23 cellular contexts compared by ENCODE assay signal in genomic region chr5:142862585-142862984, GRCh38.
DNase-seq lines count a peak whose midpoint lies in the region; ATAC-seq and TF ChIP-seq lines count a peak whose summit lies in the region.
"Had no signal": no experiment of that assay in that cellular context is flagged by ENCODE, and none has a peak within 500 bp of the region (broad histone marks: within the 10 kb centered on the region; RNA-seq: fewer than 3 reads in every experiment).

No MANE protein-coding gene starts in this region.

- H3K36me3 ChIP-seq in SK-N-SH (replicated peaks in 1 of 2; ENCODE audit: control insufficient read depth in 1 of 2, insufficient read depth in 2 of 2, low read length in 1 of 2) (no peaks in the 10 kb centered on the region), esophagus muscularis mucosa (no peaks in the 10 kb centered on the region), thoracic aorta (no peaks in the 10 kb centered on the region)
- H3K36me3 ChIP-seq: ovary had no signal

- H3K27me3 ChIP-seq in SK-N-SH (ENCODE audit: insufficient read depth) (no peaks in the 10 kb centered on the region), esophagus muscularis mucosa (no peaks in the 10 kb centered on the region), thoracic aorta (replicated peaks; ENCODE audit: insufficient read depth) (no peaks in the 10 kb centered on the region)
- H3K27me3 ChIP-seq: ovary had no signal

- no peak for TF ChIP-seq RAD21 in SK-N-SH (IDR thresholded peaks at IDR 0.05; ENCODE audit: low read length)

- POLR2A ChIA-PET in SK-N-SH (lab: Yijun Ruan, JAX) = no interaction called here

- H3K4me3 ChIP-seq in SK-N-SH (ENCODE audit: low read depth in 2 of 2, low read length in 1 of 2) (no peak overlapping the region), esophagus muscularis mucosa (no peak overlapping the region), thoracic aorta (no peak overlapping the region)
- H3K4me3 ChIP-seq: ovary had no signal

- CTCF ChIA-PET in SK-N-SH (lab: Yijun Ruan, JAX) = interaction anchor here (0.7 to 3.4 kb wide), 7 partner anchors 9 to 240 kb away, joined by 3 to 17 read pairs (median 10); no protein-coding TSS in a partner anchor

- DNase-seq in SK-N-SH (peak; percentile 46), esophagus muscularis mucosa (ENCODE audit: extremely low spot score) (no peak), left kidney (ENCODE audit: low read depth, low spot score) (peak; percentile 32), thoracic aorta (ENCODE audit: low spot score) (no peak), DMS114 treated with DMSO at 0.1 percent for 48 hours (lab: John Stamatoyannopoulos, UW; ENCODE audit: unreplicated experiment) (no peak), putamen (ENCODE audit: low spot score) (no peak)
- DNase-seq in stimulated activated CD4-positive, alpha-beta T cell treated with anti-CD3 and anti-CD28 coated beads, Interleukin-2, amount 100 ng/mL, for 48 hours = no peak
- DNase-seq: activated CD4-positive, alpha-beta T cell treated with anti-CD3 and anti-CD28 coated beads for 36 hours; activated T-cell treated with anti-CD3 and anti-CD28 coated beads, Interleukin-2, amount 50 U/mL, for 48 hours; AML-193; CD8-positive, alpha-beta memory T cell; DND-41; effector CD8-positive, alpha-beta T cell; hypothalamus; NCI-H1417; NCI-H2171; NCI-H526; ovary; stimulated activated naive CD4-positive, alpha-beta T cell treated with Interleukin-2 at 50 U/mL for 16 hours; SW 1271 had no signal

- peak overlapping the region; percentile 68 to 82 for H3K27ac ChIP-seq in SK-N-SH (ENCODE audit: low read depth in 2 of 2, low read length in 1 of 2)
- peak overlapping the region; percentile 59 to 76 (median 68) for H3K27ac ChIP-seq in esophagus muscularis mucosa (replicated peaks in 1 of 4)
- H3K27ac ChIP-seq in thoracic aorta = peak overlapping the region; percentile 21 to 44
- H3K27ac ChIP-seq: ovary had no signal

- no peak overlapping the region for H3K4me2 ChIP-seq in SK-N-SH

- intact Hi-C loops in esophagus muscularis mucosa (cut with DNase I) = no loop called here

- ATAC-seq in thoracic aorta (ENCODE audit: insufficient number of reproducible peaks, low FRiP score, low read depth) (peak; percentile 44), HG02759 (IDR thresholded peaks at IDR 0.05; ENCODE audit: unreplicated experiment) (no peak)
- ATAC-seq: activated CD4-positive, alpha-beta T cell treated with anti-CD3 and anti-CD28 coated beads for 36 hours; activated naive CD4-positive, alpha-beta T cell treated with anti-CD3 and anti-CD28 coated beads, Interleukin-2, amount 50 U/mL, for 72 hours; HCT116 had no signal

- 10% methylated on average over 4 of the region's 4 CpGs for WGBS in SK-N-SH (ENCODE audit: low lambda C conversion rate)
- WGBS in esophagus muscularis mucosa = 42% methylated on average over 4 of the region's 4 CpGs

- no peak for TF ChIP-seq CTCF in SK-N-SH (IDR thresholded peaks at IDR 0.05)
- no peak for TF ChIP-seq CTCF in esophagus muscularis mucosa (IDR thresholded peaks at IDR 0.05)
- no peak for TF ChIP-seq CTCF in thoracic aorta (IDR thresholded peaks at IDR 0.05)

- no peaks in the 10 kb centered on the region for H4K20me1 ChIP-seq in SK-N-SH (ENCODE audit: insufficient read depth)

- peak overlapping the region; percentile 15; the same call in 1 of the 2 replicates for H3K9ac ChIP-seq in SK-N-SH

- H3K9me3 ChIP-seq in SK-N-SH = no peaks in the 10 kb centered on the region
- H3K9me3 ChIP-seq in esophagus muscularis mucosa = no peaks in the 10 kb centered on the region
- no peaks in the 10 kb centered on the region for H3K9me3 ChIP-seq in thoracic aorta
- H3K9me3 ChIP-seq: ovary had no signal

- TF ChIP-seq POLR2A in esophagus muscularis mucosa (IDR thresholded peaks at IDR 0.05; ENCODE audit: low read depth) = no peak

- TF ChIP-seq EP300 in SK-N-SH (IDR thresholded peaks at IDR 0.05; ENCODE audit: borderline replicate concordance in 1 of 2, low read depth in 1 of 2, low read length in 1 of 2) = peak; percentile 25 to 56; a peak in 3 of 4 replicates
- no peak for TF ChIP-seq EP300 in esophagus muscularis mucosa (IDR thresholded peaks at IDR 0.05)

- no peaks in the 10 kb centered on the region for H3K9me2 ChIP-seq in SK-N-SH

- no peak overlapping the region for H2AFZ ChIP-seq in SK-N-SH (ENCODE audit: low read depth)

- H3K4me1 ChIP-seq in SK-N-SH (ENCODE audit: control insufficient read depth in 1 of 2, insufficient read depth in 2 of 2, low read depth in 1 of 2, low read length in 1 of 2) (peaks cover 8 to 59% of the 10 kb centered on the region in 2 experiments; a peak in 2 of 4 replicates), esophagus muscularis mucosa (peaks cover 76 to 95% (median 81%) of the 10 kb centered on the region in 4 donors), thoracic aorta (ENCODE audit: control insufficient read depth in 1 of 2, low read depth in 2 of 2) (peaks cover 11 to 69% of the 10 kb centered on the region in 2 donors)

- peaks cover 4% of the 10 kb centered on the region; the same call in 1 of the 2 replicates for H3K79me2 ChIP-seq in SK-N-SH (ENCODE audit: insufficient read depth)

- H3F3A ChIP-seq in SK-N-SH (replicated peaks; ENCODE audit: insufficient read depth) = no peaks in the 10 kb centered on the region

TF ChIP-seq in SK-N-SH, 30 proteins besides CTCF, POLR2A, EP300 and RAD21:
- no peak for TF ChIP-seq TAF1 (IDR thresholded peaks at IDR 0.05; ENCODE audit: borderline replicate concordance, low read depth, low read length)
- TF ChIP-seq JUND (IDR thresholded peaks at IDR 0.05) = peak; percentile 23; the same call in 1 of the 2 replicates
- TF ChIP-seq RCOR1 (IDR thresholded peaks at IDR 0.05; ENCODE audit: low read length) = no peak
- no peak for TF ChIP-seq USF2 (IDR thresholded peaks at IDR 0.05; ENCODE audit: borderline replicate concordance, low read depth, low read length)
- TF ChIP-seq TEAD4 (IDR thresholded peaks at IDR 0.05; ENCODE audit: borderline replicate concordance, insufficient read depth) = 0 out of 2 replicates have a peak, but pooled peaks have one; percentile 10
- TF ChIP-seq FOXJ3 (CRISPR knock-in tag; IDR thresholded peaks at IDR 0.05) = no peak
- TF ChIP-seq, protein P1, sequence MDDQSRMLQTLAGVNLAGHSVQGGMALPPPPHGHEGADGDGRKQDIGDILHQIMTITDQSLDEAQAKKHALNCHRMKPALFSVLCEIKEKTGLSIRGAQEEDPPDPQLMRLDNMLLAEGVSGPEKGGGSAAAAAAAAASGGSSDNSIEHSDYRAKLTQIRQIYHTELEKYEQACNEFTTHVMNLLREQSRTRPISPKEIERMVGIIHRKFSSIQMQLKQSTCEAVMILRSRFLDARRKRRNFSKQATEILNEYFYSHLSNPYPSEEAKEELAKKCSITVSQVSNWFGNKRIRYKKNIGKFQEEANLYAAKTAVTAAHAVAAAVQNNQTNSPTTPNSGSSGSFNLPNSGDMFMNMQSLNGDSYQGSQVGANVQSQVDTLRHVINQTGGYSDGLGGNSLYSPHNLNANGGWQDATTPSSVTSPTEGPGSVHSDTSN (IDR thresholded peaks at IDR 0.05) = peak; percentile 68
- TF ChIP-seq POLR2AphosphoS5 (IDR thresholded peaks at IDR 0.05; ENCODE audit: low read depth, low read length) = peak; percentile 25; the same call in 1 of the 2 replicates
- TF ChIP-seq NFIC (IDR thresholded peaks at IDR 0.05; ENCODE audit: borderline replicate concordance) = 0 out of 2 replicates have a peak, but pooled peaks have one; percentile 47
- peak; percentile 80 for TF ChIP-seq TCF12 (IDR thresholded peaks at IDR 0.05)

Comparison
In these comparisons a context has a peak if more than half of its experiments do, and no peak if none do; other contexts are left out.
1. DNase-seq: peak in SK-N-SH (single experiment) and left kidney (single experiment); none in esophagus muscularis mucosa (single experiment), thoracic aorta (single experiment), DMS114 treated with DMSO at 0.1 percent for 48 hours (single experiment), putamen (single experiment) and stimulated activated CD4-positive, alpha-beta T cell treated with anti-CD3 and anti-CD28 coated beads, Interleukin-2, amount 100 ng/mL, for 48 hours (0 of 2).
2. Peak in every context shown above with its lines, with median percentiles within 50 percentile points of each other: H3K27ac ChIP-seq.